24 cellular contexts compared by ENCODE assay signal in genomic region chr10:71494980-71495381, GRCh38.
DNase-seq lines count a peak whose midpoint lies in the region; ATAC-seq and TF ChIP-seq lines count a peak whose summit lies in the region.
"Had no signal": no experiment of that assay in that cellular context is flagged by ENCODE, and none has a peak within 500 bp of the region (broad histone marks: within the 10 kb centered on the region; RNA-seq: fewer than 3 reads in every experiment).

No MANE protein-coding gene starts in this region.

- H3K27me3 Mint-ChIP-seq in activated CD8-positive, alpha-beta T cell treated with anti-CD3 and anti-CD28 coated beads for 36 hours, result peaks cover 3% of the 10 kb centered on the region
- H3K27me3 Mint-ChIP-seq in activated CD8-positive, alpha-beta T cell treated with anti-CD3 and anti-CD28 coated beads, Interleukin-2, amount 10 ng/mL, durations not matched to agents 7 days and 5 days (ENCODE audit: low read depth), result peaks cover 4% of the 10 kb centered on the region
- peaks cover 34% of the 10 kb centered on the region for H3K27me3 Mint-ChIP-seq in T-helper 17 cell
- peaks cover 7% of the 10 kb centered on the region for H3K27me3 Mint-ChIP-seq in stimulated activated naive CD8-positive, alpha-beta T cell treated with anti-CD3 and anti-CD28 coated beads, Interleukin-15, Interleukin-2, amounts not matched to agents 100 ng/mL and 50 ng/mL, for 24 hours
- no peaks in the 10 kb centered on the region for H3K27me3 Mint-ChIP-seq in T-cell

- intact Hi-C loops in activated CD8-positive, alpha-beta T cell treated with anti-CD3 and anti-CD28 coated beads for 36 hours (cut with micrococcal nuclease), result no loop called here

- H3K4me3 Mint-ChIP-seq in activated CD8-positive, alpha-beta T cell treated with anti-CD3 and anti-CD28 coated beads for 36 hours, result no peak overlapping the region
- no peak overlapping the region for H3K4me3 Mint-ChIP-seq in activated CD8-positive, alpha-beta T cell treated with anti-CD3 and anti-CD28 coated beads, Interleukin-2, amount 10 ng/mL, durations not matched to agents 7 days and 5 days
- no peak overlapping the region for H3K4me3 Mint-ChIP-seq in T-helper 17 cell
- H3K4me3 Mint-ChIP-seq in stimulated activated naive CD8-positive, alpha-beta T cell treated with anti-CD3 and anti-CD28 coated beads, Interleukin-15, Interleukin-2, amounts not matched to agents 100 ng/mL and 50 ng/mL, for 24 hours, result no peak overlapping the region
- no peak overlapping the region for H3K4me3 Mint-ChIP-seq in T-cell
- H3K4me3 Mint-ChIP-seq: activated CD4-positive, alpha-beta T cell treated with anti-CD3 and anti-CD28 coated beads, Interleukin-2, amount 10 ng/mL, durations not matched to agents 24 days and 14 days; CD14-positive monocyte had no signal

- H3K27ac Mint-ChIP-seq in activated CD8-positive, alpha-beta T cell treated with anti-CD3 and anti-CD28 coated beads for 36 hours, result no peak overlapping the region
- no peak overlapping the region for H3K27ac Mint-ChIP-seq in activated CD8-positive, alpha-beta T cell treated with anti-CD3 and anti-CD28 coated beads, Interleukin-2, amount 10 ng/mL, durations not matched to agents 7 days and 5 days
- H3K27ac Mint-ChIP-seq in T-helper 17 cell (no peak overlapping the region), T-cell (no peak overlapping the region)
- peak overlapping the region; percentile 3 for H3K27ac Mint-ChIP-seq in stimulated activated naive CD8-positive, alpha-beta T cell treated with anti-CD3 and anti-CD28 coated beads, Interleukin-15, Interleukin-2, amounts not matched to agents 100 ng/mL and 50 ng/mL, for 24 hours
- H3K27ac Mint-ChIP-seq: activated CD4-positive, alpha-beta T cell treated with anti-CD3 and anti-CD28 coated beads, Interleukin-2, amount 10 ng/mL, durations not matched to agents 24 days and 14 days had no signal

- no peaks in the 10 kb centered on the region for H3K36me3 Mint-ChIP-seq in activated CD8-positive, alpha-beta T cell treated with anti-CD3 and anti-CD28 coated beads for 36 hours (ENCODE audit: low read depth)
- H3K36me3 Mint-ChIP-seq in activated CD8-positive, alpha-beta T cell treated with anti-CD3 and anti-CD28 coated beads, Interleukin-2, amount 10 ng/mL, durations not matched to agents 7 days and 5 days (ENCODE audit: low read depth), result no peaks in the 10 kb centered on the region
- H3K36me3 Mint-ChIP-seq in T-helper 17 cell (ENCODE audit: low read depth), result peaks cover 5% of the 10 kb centered on the region
- H3K36me3 Mint-ChIP-seq in stimulated activated naive CD8-positive, alpha-beta T cell treated with anti-CD3 and anti-CD28 coated beads, Interleukin-15, Interleukin-2, amounts not matched to agents 100 ng/mL and 50 ng/mL, for 24 hours (ENCODE audit: low read depth), result no peaks in the 10 kb centered on the region
- no peaks in the 10 kb centered on the region for H3K36me3 Mint-ChIP-seq in T-cell
- H3K36me3 Mint-ChIP-seq: CD14-positive monocyte had no signal

- CTCF ChIA-PET in activated CD8-positive, alpha-beta T cell treated with anti-CD3 and anti-CD28 coated beads for 36 hours (lab: Charles Lee), result no interaction called here
- CTCF ChIA-PET in activated CD8-positive, alpha-beta T cell treated with anti-CD3 and anti-CD28 coated beads, Interleukin-2, amount 10 ng/mL, durations not matched to agents 7 days and 5 days (lab: Charles Lee), result interaction anchor here (2.3 kb wide), 1 partner anchor 8 kb away, joined by 10 read pairs; no protein-coding TSS in a partner anchor
- CTCF ChIA-PET in T-cell (lab: Charles Lee), result no interaction called here

- peak; percentile 45 for ATAC-seq in activated CD8-positive, alpha-beta T cell treated with anti-CD3 and anti-CD28 coated beads for 36 hours
- no peak for ATAC-seq in activated CD8-positive, alpha-beta T cell treated with anti-CD3 and anti-CD28 coated beads, Interleukin-2, amount 10 ng/mL, durations not matched to agents 7 days and 5 days
- ATAC-seq in HG02852 (IDR thresholded peaks at IDR 0.05; ENCODE audit: unreplicated experiment) (peak; percentile 66), T-helper 17 cell (peak; percentile 74), T-cell (replicated peaks in 1 of 4) (no peak), GM19467 (IDR thresholded peaks at IDR 0.05; ENCODE audit: unreplicated experiment) (no peak)
- ATAC-seq: left lobe of liver, mucosa of descending colon, right cardiac atrium had no signal

- no peaks in the 10 kb centered on the region for H3K9me3 ChIP-seq in T-helper 17 cell (ENCODE audit: control insufficient read depth, low read length, poor library complexity, severe bottlenecking)
- H3K9me3 ChIP-seq: mucosa of descending colon, SK-N-SH, upper lobe of left lung had no signal

- no peaks in the 10 kb centered on the region for H3K9me3 Mint-ChIP-seq in activated CD8-positive, alpha-beta T cell treated with anti-CD3 and anti-CD28 coated beads for 36 hours
- H3K9me3 Mint-ChIP-seq in activated CD8-positive, alpha-beta T cell treated with anti-CD3 and anti-CD28 coated beads, Interleukin-2, amount 10 ng/mL, durations not matched to agents 7 days and 5 days (ENCODE audit: insufficient read depth), result no peaks in the 10 kb centered on the region
- H3K9me3 Mint-ChIP-seq in stimulated activated naive CD8-positive, alpha-beta T cell treated with anti-CD3 and anti-CD28 coated beads, Interleukin-15, Interleukin-2, amounts not matched to agents 100 ng/mL and 50 ng/mL, for 24 hours, result no peaks in the 10 kb centered on the region
- H3K9me3 Mint-ChIP-seq in T-cell, result peaks cover 0 to 3% (median 0%) of the 10 kb centered on the region in 3 donors
- H3K9me3 Mint-ChIP-seq: activated CD4-positive, alpha-beta T cell treated with anti-CD3 and anti-CD28 coated beads, Interleukin-2, amount 10 ng/mL, durations not matched to agents 24 days and 14 days had no signal

- no peak for TF ChIP-seq CTCF in activated CD8-positive, alpha-beta T cell treated with anti-CD3 and anti-CD28 coated beads for 36 hours (IDR thresholded peaks at IDR 0.05)

- POLR2A ChIA-PET in activated CD8-positive, alpha-beta T cell treated with anti-CD3 and anti-CD28 coated beads for 36 hours (lab: Charles Lee), result no interaction called here
- POLR2A ChIA-PET in activated CD8-positive, alpha-beta T cell treated with anti-CD3 and anti-CD28 coated beads, Interleukin-2, amount 10 ng/mL, durations not matched to agents 7 days and 5 days (lab: Charles Lee), result no interaction called here
- POLR2A ChIA-PET in T-cell (lab: Charles Lee), result no interaction called here

- H3K4me1 Mint-ChIP-seq in activated CD8-positive, alpha-beta T cell treated with anti-CD3 and anti-CD28 coated beads for 36 hours (ENCODE audit: low read depth), result peaks cover 16% of the 10 kb centered on the region
- H3K4me1 Mint-ChIP-seq in activated CD8-positive, alpha-beta T cell treated with anti-CD3 and anti-CD28 coated beads, Interleukin-2, amount 10 ng/mL, durations not matched to agents 7 days and 5 days (ENCODE audit: low read depth), result peaks cover 15% of the 10 kb centered on the region
- peaks cover 12% of the 10 kb centered on the region for H3K4me1 Mint-ChIP-seq in T-helper 17 cell
- peaks cover 31% of the 10 kb centered on the region for H3K4me1 Mint-ChIP-seq in stimulated activated naive CD8-positive, alpha-beta T cell treated with anti-CD3 and anti-CD28 coated beads, Interleukin-15, Interleukin-2, amounts not matched to agents 100 ng/mL and 50 ng/mL, for 24 hours (ENCODE audit: low read depth)
- H3K4me1 Mint-ChIP-seq in T-cell, result no peaks in the 10 kb centered on the region

- peak; percentile 32 for DNase-seq in activated CD8-positive, alpha-beta T cell treated with anti-CD3 and anti-CD28 coated beads for 36 hours
- DNase-seq in activated CD8-positive, alpha-beta T cell treated with anti-CD3 and anti-CD28 coated beads, Interleukin-2, amount 10 ng/mL, durations not matched to agents 7 days and 5 days, result no peak
- DNase-seq in T-helper 17 cell, result no peak
- DNase-seq in NCI-H345 (lab: John Stamatoyannopoulos, UW), result no peak
- no peak for DNase-seq in T-cell
- DNase-seq: activated CD4-positive, alpha-beta T cell treated with anti-CD3 and anti-CD28 coated beads, Interleukin-2, amount 10 ng/mL, durations not matched to agents 24 days and 14 days; activated naive CD4-positive, alpha-beta T cell; activated T-cell treated with anti-CD3 and anti-CD28 coated beads for 4 hours; aorta; DMS 273 treated with DMSO at 0.1 percent for 48 hours; effector CD4-positive, alpha-beta T cell; mucosa of descending colon; NCI-H2081 treated with DMSO at 0.1 percent for 48 hours; NCI-H524 treated with DMSO at 0.1 percent for 48 hours; SK-N-SH; stimulated activated CD4-positive, alpha-beta T cell treated with anti-CD3 and anti-CD28 coated beads, Interleukin-15, amount 100 ng/mL, for 24 hours; stimulated activated naive CD4-positive, alpha-beta T cell treated with Interleukin-2 at 50 U/mL for 16 hours; upper lobe of left lung had no signal

Comparison
In these comparisons a context has a peak if more than half of its experiments do, and no peak if none do; other contexts are left out.
1. ATAC-seq: peak in activated CD8-positive, alpha-beta T cell treated with anti-CD3 and anti-CD28 coated beads for 36 hours (single experiment), HG02852 (single experiment) and T-helper 17 cell (single experiment); none in activated CD8-positive, alpha-beta T cell treated with anti-CD3 and anti-CD28 coated beads, Interleukin-2, amount 10 ng/mL, durations not matched to agents 7 days and 5 days (single experiment), T-cell (0 of 4) and GM19467 (single experiment).